ENCODE assay signal across 13 cellular contexts in the genomic region with DNA sequence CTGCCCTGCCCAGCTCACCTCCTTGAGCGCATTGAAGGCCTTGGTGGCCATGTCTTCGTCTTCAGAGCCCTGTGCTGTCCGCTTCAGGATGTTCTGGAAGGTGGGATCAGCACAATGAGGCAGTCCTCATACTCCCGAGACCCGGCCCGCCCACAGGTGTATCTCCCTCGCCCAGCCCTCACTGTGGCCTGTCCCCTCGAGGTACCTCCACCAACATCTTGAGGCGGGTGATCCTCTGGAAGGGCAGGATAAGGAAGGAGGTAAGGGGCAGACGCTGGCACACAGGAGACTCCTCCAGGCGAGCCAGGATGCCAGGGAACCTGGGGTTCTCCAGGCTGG. TPM values are rescaled to one million over a fixed set of nuclear protein-coding genes. Genes with fewer than 3 reads are reported as not detected.
DNase-seq lines count a peak whose midpoint lies in the region; ATAC-seq and TF ChIP-seq lines count a peak whose summit lies in the region.
"Had no signal": no experiment of that assay in that cellular context is flagged by ENCODE, and none has a peak within 500 bp of the region (broad histone marks: within the 10 kb centered on the region; RNA-seq: fewer than 3 reads in every experiment).

No MANE protein-coding gene starts in this region.

- H3K4me1 ChIP-seq in CD8-positive, alpha-beta memory T cell (ENCODE audit: insufficient read depth, low read length): peaks cover 16% of the 10 kb centered on the region
- H3K4me1 ChIP-seq in IMR-90 (ENCODE audit: control insufficient read depth, insufficient read depth, low read length) (peaks cover 9% of the 10 kb centered on the region), spleen (peaks cover 6 to 29% (median 17%) of the 10 kb centered on the region in 6 donors), ascending aorta (peaks cover 12 to 16% of the 10 kb centered on the region in 2 donors), endodermal cell (ENCODE audit: control insufficient read depth, insufficient read depth, low read length) (no peaks in the 10 kb centered on the region)
- peaks cover 11% of the 10 kb centered on the region for H3K4me1 ChIP-seq in effector memory CD4-positive, alpha-beta T cell (ENCODE audit: control insufficient read depth, insufficient read depth, low read length, poor library complexity, severe bottlenecking)

- no peaks in the 10 kb centered on the region for H3K27me3 ChIP-seq in CD8-positive, alpha-beta memory T cell (ENCODE audit: insufficient read depth, low read length, poor library complexity, severe bottlenecking)
- H3K27me3 ChIP-seq in IMR-90 (ENCODE audit: control insufficient read depth, insufficient read depth, low read length) (no peaks in the 10 kb centered on the region), spleen (replicated peaks in 1 of 7) (no peaks in the 10 kb centered on the region), ascending aorta (no peaks in the 10 kb centered on the region), endodermal cell (ENCODE audit: control insufficient read depth, insufficient read depth, low read length, poor library complexity, severe bottlenecking) (peaks cover 6% of the 10 kb centered on the region)
- no peaks in the 10 kb centered on the region for H3K27me3 ChIP-seq in effector memory CD4-positive, alpha-beta T cell (replicated peaks; ENCODE audit: control insufficient read depth, insufficient read depth, low read length, poor library complexity, severe bottlenecking)
- H3K27me3 ChIP-seq: heart left ventricle, tibial nerve had no signal

- TF ChIP-seq CTCF in IMR-90 (conservative IDR thresholded peaks at IDR 0.05; ENCODE audit: low read depth, low read length) (no peak), spleen (IDR thresholded peaks at IDR 0.05 in 8 of 11, conservative IDR thresholded peaks at IDR 0.05 in 3 of 11) (no peak), ascending aorta (IDR thresholded peaks at IDR 0.05) (no peak), endodermal cell (conservative IDR thresholded peaks at IDR 0.05) (no peak)

- H3K9me3 Mint-ChIP-seq in CD8-positive, alpha-beta memory T cell: no peaks in the 10 kb centered on the region
- no peaks in the 10 kb centered on the region for H3K9me3 Mint-ChIP-seq in endodermal cell
- H3K9me3 Mint-ChIP-seq: stimulated activated memory B cell treated with anti-CD40 and anti-IgM and Interleukin-4, amounts not matched to agents 10 μg/mL and 1 μg/mL and 100 μg/mL, for 72 hours had no signal

- H3K23ac ChIP-seq in IMR-90 (ENCODE audit: low read depth, low read length): no peak overlapping the region

- peaks cover 6% of the 10 kb centered on the region; the same call in 1 of the 2 replicates for H3K9me1 ChIP-seq in IMR-90 (ENCODE audit: insufficient read depth, low read length)

- H3K27ac Mint-ChIP-seq in CD8-positive, alpha-beta memory T cell: peak overlapping the region in 3 of 8 donors; percentile 27 to 51 (median 37)
- H3K27ac Mint-ChIP-seq in endodermal cell: no peak overlapping the region
- H3K27ac Mint-ChIP-seq: stimulated activated memory B cell treated with anti-CD40 and anti-IgM and Interleukin-4, amounts not matched to agents 10 μg/mL and 1 μg/mL and 100 μg/mL, for 72 hours had no signal

- H2AK5ac ChIP-seq in IMR-90 (ENCODE audit: low read depth, low read length): peak overlapping the region; percentile 84

- peaks cover 15 to 17% (median 16%) of the 10 kb centered on the region in 3 donors for H3K4me1 Mint-ChIP-seq in CD8-positive, alpha-beta memory T cell
- H3K4me1 Mint-ChIP-seq in endodermal cell: peaks cover 4% of the 10 kb centered on the region

- H2BK5ac ChIP-seq in IMR-90 (ENCODE audit: low read depth, low read length, poor library complexity, severe bottlenecking): no peak overlapping the region

- intact Hi-C loops in IMR-90 (cut with micrococcal nuclease): loop anchor here (5.0 kb wide), 2 partner anchors 37 to 162 kb away; a partner anchor contains a TSS
- intact Hi-C loops in spleen (cut with DNase I; ENCODE audit: low total_unique reads): no loop called here
- intact Hi-C loops in ascending aorta (cut with DNase I): no loop called here

- TF ChIP-seq RAD21 in IMR-90 (IDR thresholded peaks at IDR 0.05; ENCODE audit: low read length): no peak

- peaks cover 7 to 21% of the 10 kb centered on the region in 2 experiments; a peak in 3 of 4 replicates for H3K79me1 ChIP-seq in IMR-90 (ENCODE audit: low read depth in 1 of 2, low read length in 2 of 2)

- no peak overlapping the region for H2AFZ ChIP-seq in IMR-90 (replicated peaks; ENCODE audit: low read length, poor library complexity)

- no peak overlapping the region for H3K56ac ChIP-seq in IMR-90 (ENCODE audit: extremely low read depth, insufficient read depth, low read length)

- 100% methylated on average over 4 of the region's 11 CpGs; no CpG with 5 or more reads in 1 of the 2 experiments for WGBS in IMR-90 (ENCODE audit: extremely low coverage in 2 of 2, insufficient read length in 1 of 2), 2 experiments
- WGBS in spleen, 5 donors: 91 to 98% (median 94%) methylated on average over 4 to 11 of the region's 11 CpGs
- 90 to 98% methylated on average over 9 to 11 of the region's 11 CpGs for WGBS in endodermal cell (ENCODE audit: insufficient coverage in 1 of 2, insufficient read length in 1 of 2), 2 experiments

- H3K4ac ChIP-seq in IMR-90 (ENCODE audit: low read depth, low read length): peak overlapping the region; percentile 97; the same call in 1 of the 2 replicates

- H2AK9ac ChIP-seq in IMR-90 (replicated peaks; ENCODE audit: low read depth, low read length, poor library complexity): peak overlapping the region; percentile 60

- no peak overlapping the region for H3K18ac ChIP-seq in IMR-90 (ENCODE audit: low read depth, low read length)

- no peak overlapping the region for H4K5ac ChIP-seq in IMR-90 (ENCODE audit: low read depth, low read length)

- DNase-seq in CD8-positive, alpha-beta memory T cell: no peak
- DNase-seq in IMR-90 (no peak), spleen (peak; percentile 82), ascending aorta (ENCODE audit: low spot score in 2 of 2) (no peak), endodermal cell (no peak)
- DNase-seq in effector memory CD4-positive, alpha-beta T cell: no peak
- no peak for DNase-seq in effector CD8-positive, alpha-beta T cell (lab: John Stamatoyannopoulos, UW)
- DNase-seq: cerebellar nuclear complex, heart left ventricle, NCI-H1694, occipital lobe had no signal

- POLR2A ChIA-PET in CD8-positive, alpha-beta memory T cell (lab: Charles Lee): interaction anchor here (0.5 kb wide), 1 partner anchor 369 kb away, joined by 5 read pairs; no protein-coding TSS in a partner anchor
- POLR2A ChIA-PET in IMR-90 (lab: Charles Lee; ENCODE audit: unreplicated experiment): no interaction called here

- peaks cover 0 to 23% (median 12%) of the 10 kb centered on the region in 3 donors for H3K36me3 Mint-ChIP-seq in CD8-positive, alpha-beta memory T cell
- H3K36me3 Mint-ChIP-seq in endodermal cell (ENCODE audit: low read depth): no peaks in the 10 kb centered on the region

- peak overlapping the region; percentile 28; the same call in 1 of the 2 replicates for H4K91ac ChIP-seq in IMR-90 (ENCODE audit: insufficient read depth, low read depth, low read length)

- TF ChIP-seq POLR2A in IMR-90 (IDR thresholded peaks at IDR 0.05; ENCODE audit: low read depth, low read length) (no peak), spleen (IDR thresholded peaks at IDR 0.05) (no peak)

- peak overlapping the region in 2 of 7 donors; percentile 19 to 69 for H3K4me3 Mint-ChIP-seq in CD8-positive, alpha-beta memory T cell
- H3K4me3 Mint-ChIP-seq in endodermal cell: no peak overlapping the region
- H3K4me3 Mint-ChIP-seq: stimulated activated memory B cell treated with anti-CD40 and anti-IgM and Interleukin-4, amounts not matched to agents 10 μg/mL and 1 μg/mL and 100 μg/mL, for 72 hours had no signal

- dilution Hi-C loops in IMR-90 (cut with HindIII; ENCODE audit: low sequenced_read_pairs, unreplicated experiment): no loop called here

- CTCF ChIA-PET in CD8-positive, alpha-beta memory T cell (lab: Charles Lee): interaction anchor here (1.0 to 3.1 kb wide), 5 partner anchors 17 to 132 kb away, joined by 3 to 15 read pairs (median 4); a partner anchor contains a TSS
- CTCF ChIA-PET in IMR-90 (lab: Yijun Ruan, JAX): interaction anchor here (1.4 kb wide), 1 partner anchor 40 kb away, joined by 5 read pairs; no protein-coding TSS in a partner anchor

- H2BK15ac ChIP-seq in IMR-90 (ENCODE audit: low read depth, low read length): no peak overlapping the region

- peaks cover 4% of the 10 kb centered on the region for H3K36me3 ChIP-seq in CD8-positive, alpha-beta memory T cell (ENCODE audit: insufficient read depth, low read length)
- H3K36me3 ChIP-seq in IMR-90 (ENCODE audit: control insufficient read depth, insufficient read depth, low read length): peaks cover 2% of the 10 kb centered on the region
- no peaks in the 10 kb centered on the region for H3K36me3 ChIP-seq in effector memory CD4-positive, alpha-beta T cell (ENCODE audit: control insufficient read depth, insufficient read depth, low read length)
- H3K36me3 ChIP-seq in spleen: peaks cover 0 to 35% (median 6%) of the 10 kb centered on the region in 6 donors
- H3K36me3 ChIP-seq in ascending aorta: no peaks in the 10 kb centered on the region
- no peaks in the 10 kb centered on the region for H3K36me3 ChIP-seq in endodermal cell (ENCODE audit: control insufficient read depth, insufficient read depth, low read length)

- no peak for ATAC-seq in IMR-90 (ENCODE audit: low read depth)
- ATAC-seq: stimulated activated memory B cell treated with anti-CD40 and anti-IgM and Interleukin-4, amounts not matched to agents 10 μg/mL and 1 μg/mL and 100 μg/mL, for 72 hours had no signal

- BruUV-seq in IMR-90 (replicated peaks; lab: Mats Ljungman, UMichigan): no TSS peak

- H3K4me3 ChIP-seq in CD8-positive, alpha-beta memory T cell (ENCODE audit: low read length): no peak overlapping the region
- no peak overlapping the region for H3K4me3 ChIP-seq in IMR-90 (ENCODE audit: insufficient read depth, low read depth, low read length)
- H3K4me3 ChIP-seq in effector memory CD4-positive, alpha-beta T cell (ENCODE audit: insufficient read depth, low read depth, low read length, poor library complexity, severe bottlenecking): no peak overlapping the region
- H3K4me3 ChIP-seq in spleen: peak overlapping the region in 1 of 8 donors; percentile 71
- H3K4me3 ChIP-seq in ascending aorta: no peak overlapping the region
- H3K4me3 ChIP-seq in endodermal cell (ENCODE audit: low read length): no peak overlapping the region

- H3K4me2 ChIP-seq in IMR-90 (ENCODE audit: low read depth, low read length): no peak overlapping the region

- H3K27me3 Mint-ChIP-seq in CD8-positive, alpha-beta memory T cell: no peaks in the 10 kb centered on the region
- peaks cover 4% of the 10 kb centered on the region for H3K27me3 Mint-ChIP-seq in endodermal cell (ENCODE audit: insufficient read depth)
- H3K27me3 Mint-ChIP-seq: stimulated activated memory B cell treated with anti-CD40 and anti-IgM and Interleukin-4, amounts not matched to agents 10 μg/mL and 1 μg/mL and 100 μg/mL, for 72 hours had no signal

- H4K8ac ChIP-seq in IMR-90 (ENCODE audit: low read depth in 2 of 2, low read length in 2 of 2): peak overlapping the region in 1 of 2 experiments; percentile 98; a peak in 1 of 4 replicates

- H2BK20ac ChIP-seq in IMR-90 (ENCODE audit: low read depth, low read length): no peak overlapping the region

- H4K20me1 ChIP-seq in IMR-90 (ENCODE audit: insufficient read depth, low read length): no peaks in the 10 kb centered on the region; the same call in 1 of the 2 replicates

- H3K14ac ChIP-seq in IMR-90 (replicated peaks; ENCODE audit: low read depth, low read length): no peak overlapping the region

- H3K27ac ChIP-seq in CD8-positive, alpha-beta memory T cell (ENCODE audit: low read depth, low read length): peak overlapping the region; percentile 84
- H3K27ac ChIP-seq in IMR-90 (ENCODE audit: insufficient read depth, low read length) (no peak overlapping the region), spleen (peak overlapping the region in 1 of 8 donors; percentile 96), ascending aorta (peak overlapping the region in 1 of 2 donors; percentile 89), endodermal cell (ENCODE audit: low read depth, low read length) (no peak overlapping the region)
- peak overlapping the region; percentile 25 for H3K27ac ChIP-seq in effector memory CD4-positive, alpha-beta T cell (ENCODE audit: insufficient read depth, low read length, poor library complexity, severe bottlenecking)

- no peaks in the 10 kb centered on the region for H3K9me3 ChIP-seq in CD8-positive, alpha-beta memory T cell (ENCODE audit: low read length)
- H3K9me3 ChIP-seq in IMR-90 (ENCODE audit: control insufficient read depth, insufficient read depth, low read length) (no peaks in the 10 kb centered on the region), spleen (no peaks in the 10 kb centered on the region), ascending aorta (no peaks in the 10 kb centered on the region), endodermal cell (ENCODE audit: control insufficient read depth, low read length) (no peaks in the 10 kb centered on the region)
- no peaks in the 10 kb centered on the region for H3K9me3 ChIP-seq in effector memory CD4-positive, alpha-beta T cell (ENCODE audit: control insufficient read depth, low read length)
- H3K9me3 ChIP-seq: heart left ventricle, tibial nerve had no signal

- H3K9ac ChIP-seq in IMR-90 (ENCODE audit: low read depth, low read length) (no peak overlapping the region), endodermal cell (ENCODE audit: extremely low read depth, low read length, poor library complexity, severe bottlenecking) (no peak overlapping the region)

- no peak overlapping the region for H2BK120ac ChIP-seq in IMR-90 (ENCODE audit: low read depth, low read length)

- in situ Hi-C loops in IMR-90 (cut with MboI; ENCODE audit: low sequenced_read_pairs): no loop called here

RNA-seq across cellular contexts. Expression of a gene that starts 7.2 kb away (rescaled TPM):
- 1 to 10 TPM; 6.8 to 7.8 TPM for total RNA-seq in CD8-positive, alpha-beta memory T cell
- 12.7 TPM for polyA plus RNA-seq in CD8-positive, alpha-beta memory T cell
- total RNA-seq in IMR-90 (2012; rRNA removed) (3.3 and 4.5 TPM in 2 replicates), spleen (10 to 100 TPM in 1 of 7 donors, 1 to 10 TPM in 6; 3.5 to 12.9 (median 8.0) TPM), ascending aorta (1.5 TPM), endodermal cell (10 to 100 TPM; 14.8 to 17.5 TPM)
- polyA plus RNA-seq in IMR-90 (2012; rRNA removed) (16.8 and 17.2 TPM in 2 replicates), spleen (1 to 10 TPM; 4.8 to 7.7 (median 6.4) TPM)
- 13.6 and 18.3 TPM in 2 replicates for polyA plus RNA-seq in IMR-90 (2012; cell fraction: cytosol; rRNA removed)
- polyA plus RNA-seq in IMR-90 (2012; cell fraction: nucleus; rRNA removed; ENCODE audit: low replicate concordance): 34.8 and 65.2 TPM in 2 replicates
- 10.2 TPM for polyA plus RNA-seq in endodermal cell (2013, experiment 1 of 2)
- polyA plus RNA-seq in endodermal cell (2013, experiment 2 of 2): 10.8 TPM

RNA-seq across cellular contexts. Expression of a gene that starts 31.7 kb away (rescaled TPM):
- 1 to 10 TPM; 5.2 to 5.6 TPM for total RNA-seq in CD8-positive, alpha-beta memory T cell
- 2.6 TPM for polyA plus RNA-seq in CD8-positive, alpha-beta memory T cell
- total RNA-seq in IMR-90 (2012; rRNA removed) (3.2 and 3.3 TPM in 2 replicates), spleen (1 to 10 TPM; 4.0 to 7.6 (median 5.3) TPM), ascending aorta (not detected), endodermal cell (10 to 100 TPM in 1 of 2 donors, 1 to 10 TPM in 1; 9.6 to 10.3 TPM)
- polyA plus RNA-seq in IMR-90 (2012; rRNA removed) (5.8 and 7.5 TPM in 2 replicates), spleen (1 to 10 TPM; 2.1 to 6.1 (median 2.2) TPM)
- 3.2 and 10.3 TPM in 2 replicates for polyA plus RNA-seq in IMR-90 (2012; cell fraction: cytosol; rRNA removed)
- polyA plus RNA-seq in IMR-90 (2012; cell fraction: nucleus; rRNA removed; ENCODE audit: low replicate concordance): 3.8 and 21.9 TPM in 2 replicates
- polyA plus RNA-seq in endodermal cell (2013, experiment 1 of 2): 7.5 TPM
- polyA plus RNA-seq in endodermal cell (2013, experiment 2 of 2): 6.0 TPM

RNA-seq across cellular contexts. Expression of a gene that starts 49.4 kb away (rescaled TPM):
- not detected for total RNA-seq in CD8-positive, alpha-beta memory T cell
- not detected for polyA plus RNA-seq in CD8-positive, alpha-beta memory T cell
- total RNA-seq in IMR-90 (2012; rRNA removed) (22.5 and 24.0 TPM in 2 replicates), spleen (10 to 100 TPM; 10.6 to 35.7 (median 17.1) TPM), ascending aorta (42.7 TPM), endodermal cell (10 to 100 TPM; 56.5 to 64.3 TPM)
- polyA plus RNA-seq in IMR-90 (2012; rRNA removed) (72.6 and 82.5 TPM in 2 replicates), spleen (1 to 10 TPM; 2.0 to 7.4 (median 2.6) TPM)
- polyA plus RNA-seq in IMR-90 (2012; cell fraction: cytosol; rRNA removed): 65.8 and 89.5 TPM in 2 replicates
- polyA plus RNA-seq in IMR-90 (2012; cell fraction: nucleus; rRNA removed; ENCODE audit: low replicate concordance): 96.5 and 215 TPM in 2 replicates
- 56.0 TPM for polyA plus RNA-seq in endodermal cell (2013, experiment 1 of 2)
- polyA plus RNA-seq in endodermal cell (2013, experiment 2 of 2): 56.3 TPM

Comparison
In these comparisons a context has a peak if more than half of its experiments do, and no peak if none do; other contexts are left out.
1. H3K27ac ChIP-seq: peak in CD8-positive, alpha-beta memory T cell (single experiment) and effector memory CD4-positive, alpha-beta T cell (single experiment); none in IMR-90 (single experiment) and endodermal cell (single experiment).
2. RNA of a gene that starts 49.4 kb away (total RNA-seq): 56.5 to 64.3 TPM in endodermal cell, 42.7 TPM in ascending aorta (single experiment), 22.5 to 24.0 TPM in IMR-90 and 10.6 to 35.7 TPM in spleen; not detected in CD8-positive, alpha-beta memory T cell; every median in the first group is over 10 times any median in the second.